12 cellular contexts compared by ENCODE assay signal in the genomic region with DNA sequence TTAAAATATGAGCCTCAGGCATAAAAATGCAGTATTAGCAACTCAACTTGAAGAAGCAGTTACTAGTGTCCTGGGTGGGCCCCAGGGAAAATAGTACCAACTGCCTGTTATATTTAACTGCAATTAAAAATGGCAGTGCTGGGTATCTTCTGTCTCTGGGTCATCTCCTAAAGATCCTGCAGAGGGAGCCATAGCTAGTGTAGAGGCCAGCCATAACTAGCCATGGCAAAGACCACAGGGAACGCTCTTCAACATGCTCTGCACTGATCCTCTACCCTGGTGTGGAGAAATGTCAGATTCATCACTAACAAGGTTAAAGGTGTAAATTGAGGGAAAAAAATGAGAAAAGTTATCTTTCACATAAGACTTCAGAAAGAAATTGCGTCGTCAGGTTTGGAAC.
DNase-seq lines count a peak whose midpoint lies in the region; ATAC-seq, FAIRE-seq and TF ChIP-seq lines count a peak whose summit lies in the region.
"Had no signal": no experiment of that assay in that cellular context is flagged by ENCODE, and none has a peak within 500 bp of the region (broad histone marks: within the 10 kb centered on the region; RNA-seq: fewer than 3 reads in every experiment).

No MANE protein-coding gene starts in this region.

- no peaks in the 10 kb centered on the region for H3K4me1 Mint-ChIP-seq in activated CD4-positive, alpha-beta memory T cell treated with anti-CD3 and anti-CD28 coated beads, Interleukin-2, amount 10 ng/mL, durations not matched to agents 7 days and 5 days
- H3K4me1 Mint-ChIP-seq: activated naive CD4-positive, alpha-beta T cell treated with anti-CD3 and anti-CD28 coated beads, Interleukin-2, amount 50 U/mL, for 24 hours; IgD-negative memory B cell had no signal

- H3K4me3 Mint-ChIP-seq in activated CD4-positive, alpha-beta memory T cell treated with anti-CD3 and anti-CD28 coated beads, Interleukin-2, amount 10 ng/mL, durations not matched to agents 7 days and 5 days: no peak overlapping the region
- H3K4me3 Mint-ChIP-seq: activated naive CD4-positive, alpha-beta T cell treated with anti-CD3 and anti-CD28 coated beads, Interleukin-2, amount 50 U/mL, for 24 hours; IgD-negative memory B cell had no signal

- no peak overlapping the region for H3K9ac ChIP-seq in GM23248

- H3K9me3 ChIP-seq in GM23248 (ENCODE audit: low read depth): no peaks in the 10 kb centered on the region
- H3K9me3 ChIP-seq: pancreas had no signal

- CTCF ChIA-PET in activated CD4-positive, alpha-beta memory T cell treated with anti-CD3 and anti-CD28 coated beads, Interleukin-2, amount 10 ng/mL, durations not matched to agents 7 days and 5 days (lab: Charles Lee): no interaction called here

- POLR2A ChIA-PET in activated CD4-positive, alpha-beta memory T cell treated with anti-CD3 and anti-CD28 coated beads, Interleukin-2, amount 10 ng/mL, durations not matched to agents 7 days and 5 days (lab: Charles Lee): no interaction called here

- no peaks in the 10 kb centered on the region for H4K20me1 ChIP-seq in GM23248 (ENCODE audit: insufficient read depth)

- no peak overlapping the region for H3K4me2 ChIP-seq in GM23248 (ENCODE audit: unreplicated experiment)

- no peak for FAIRE-seq in GM12891 (lab: Jason Lieb, UNC)
- FAIRE-seq: pancreas had no signal

- peak; percentile 8 for DNase-seq in AG20443 (ENCODE audit: low spot score)
- peak; percentile 54 for DNase-seq in GM23248
- peak; percentile 17 for DNase-seq in iris pigment epithelial cell (ENCODE audit: low read depth)
- DNase-seq in T1000 (lab: John Stamatoyannopoulos, UW): no peak
- no peak for DNase-seq in GM12891 (ENCODE audit: insufficient read length, low spot score)
- DNase-seq in activated CD4-positive, alpha-beta memory T cell treated with anti-CD3 and anti-CD28 coated beads, Interleukin-2, amount 10 ng/mL, durations not matched to agents 7 days and 5 days: no peak
- DNase-seq: pancreas; stimulated activated CD8-positive, alpha-beta memory T cell treated with anti-CD3 and anti-CD28 coated beads, Interleukin-4, amount 100 ng/mL, for 48 hours had no signal

- no peak for ATAC-seq in HG02678 (IDR thresholded peaks at IDR 0.05; ENCODE audit: unreplicated experiment)

- H3K9me3 Mint-ChIP-seq in activated CD4-positive, alpha-beta memory T cell treated with anti-CD3 and anti-CD28 coated beads, Interleukin-2, amount 10 ng/mL, durations not matched to agents 7 days and 5 days: peaks cover 22% of the 10 kb centered on the region

- in situ Hi-C loops in GM23248 (cut with MboI): no loop called here

- H3K27ac ChIP-seq in GM23248: no peak overlapping the region
- H3K27ac ChIP-seq in VCaP: no peak overlapping the region
- H3K27ac ChIP-seq: pancreas had no signal

- no peaks in the 10 kb centered on the region for H3K9me2 ChIP-seq in GM23248 (ENCODE audit: insufficient read depth)

- H3K4me1 ChIP-seq in GM23248 (ENCODE audit: insufficient read depth): no peaks in the 10 kb centered on the region
- H3K4me1 ChIP-seq: pancreas had no signal

- no peak overlapping the region for H3K4me3 ChIP-seq in GM23248
- H3K4me3 ChIP-seq: pancreas had no signal

- no peak for TF ChIP-seq POLR2A in GM12891 (IDR thresholded peaks at IDR 0.05; ENCODE audit: low read depth, low read length)

- H3K36me3 ChIP-seq in GM23248 (ENCODE audit: low read depth): no peaks in the 10 kb centered on the region
- H3K36me3 ChIP-seq: pancreas had no signal

- no peak overlapping the region for H2AFZ ChIP-seq in GM23248

- no peaks in the 10 kb centered on the region for H3K79me2 ChIP-seq in GM23248 (ENCODE audit: insufficient read depth)

- H3K27ac Mint-ChIP-seq in activated CD4-positive, alpha-beta memory T cell treated with anti-CD3 and anti-CD28 coated beads, Interleukin-2, amount 10 ng/mL, durations not matched to agents 7 days and 5 days: no peak overlapping the region
- H3K27ac Mint-ChIP-seq: activated naive CD4-positive, alpha-beta T cell treated with anti-CD3 and anti-CD28 coated beads, Interleukin-2, amount 50 U/mL, for 24 hours; IgD-negative memory B cell had no signal

- peak; percentile 37; the same call in 1 of the 2 replicates for TF ChIP-seq CTCF in VCaP (conservative IDR thresholded peaks at IDR 0.05)

- no peaks in the 10 kb centered on the region for H3K27me3 Mint-ChIP-seq in activated CD4-positive, alpha-beta memory T cell treated with anti-CD3 and anti-CD28 coated beads, Interleukin-2, amount 10 ng/mL, durations not matched to agents 7 days and 5 days
- H3K27me3 Mint-ChIP-seq: activated naive CD4-positive, alpha-beta T cell treated with anti-CD3 and anti-CD28 coated beads, Interleukin-2, amount 50 U/mL, for 24 hours; IgD-negative memory B cell had no signal

- no peaks in the 10 kb centered on the region for H3K27me3 ChIP-seq in GM23248 (replicated peaks; ENCODE audit: insufficient read depth)

- 43 to 52% methylated on average over 3 of the region's 3 CpGs for WGBS in GM23248 (ENCODE audit: low coverage in 1 of 2, low lambda C conversion rate in 2 of 2, missing lambda C conversion rate in 2 of 2), 2 experiments

- H3F3A ChIP-seq in GM23248 (ENCODE audit: insufficient read depth): no peaks in the 10 kb centered on the region

- no peaks in the 10 kb centered on the region for H3K36me3 Mint-ChIP-seq in activated CD4-positive, alpha-beta memory T cell treated with anti-CD3 and anti-CD28 coated beads, Interleukin-2, amount 10 ng/mL, durations not matched to agents 7 days and 5 days (ENCODE audit: low read depth)

TF ChIP-seq in GM12891, 5 proteins besides CTCF, POLR2A, EP300 and RAD21:
- TF ChIP-seq SPI1 (IDR thresholded peaks at IDR 0.05; ENCODE audit: low read depth, low read length) (no peak), POLR2AphosphoS5 (IDR thresholded peaks at IDR 0.05; ENCODE audit: low read depth, low read length) (no peak), POU2F2 (IDR thresholded peaks at IDR 0.05; ENCODE audit: low read depth, low read length) (no peak), PAX5 (IDR thresholded peaks at IDR 0.05; ENCODE audit: insufficient read depth, low read length, severe bottlenecking) (no peak), TAF1 (IDR thresholded peaks at IDR 0.05; ENCODE audit: low read depth, low read length) (no peak)

Comparison
In these comparisons a context has a peak if more than half of its experiments do, and no peak if none do; other contexts are left out.
1. DNase-seq: peak in AG20443 (single experiment), GM23248 (single experiment) and iris pigment epithelial cell (single experiment); none in T1000 (single experiment), GM12891 (single experiment) and activated CD4-positive, alpha-beta memory T cell treated with anti-CD3 and anti-CD28 coated beads, Interleukin-2, amount 10 ng/mL, durations not matched to agents 7 days and 5 days (single experiment).